34 cellular contexts compared by ENCODE assay signal in genomic region chr3:19022546-19022945, GRCh38.
"Had no signal": no experiment of that assay in that cellular context is flagged by ENCODE, and none has a peak within 500 bp of the region (broad histone marks: within the 10 kb centered on the region; RNA-seq: fewer than 3 reads in every experiment).

No MANE protein-coding gene starts in this region.

- H3K27ac ChIP-seq: KMS-11 had no signal

- H3K4me2 ChIP-seq: KMS-11 had no signal

- H3K36me3 ChIP-seq: MG63 had no signal

- H3K27me3 ChIP-seq: MG63 had no signal

- H3K4me3 ChIP-seq: MG63 had no signal

- H3K9me3 ChIP-seq: MG63 had no signal

- H3K9ac ChIP-seq: KMS-11 had no signal

- DNase-seq: Karpas-422, Kasumi-1, MG63, MM.1S, MV-4-11, NCI-H1048, NCI-H1092, NCI-H1092 treated with DMSO at 0.1 percent for 48 hours, NCI-H1105, NCI-H1105 treated with DMSO at 0.1 percent for 48 hours, NCI-H1417, NCI-H1417 treated with DMSO at 0.1 percent for 48 hours, NCI-H1436, NCI-H1436 treated with DMSO at 0.1 percent for 48 hours, NCI-H146, NCI-H1694, NCI-H1694 treated with DMSO at 0.1 percent for 48 hours, NCI-H187 treated with DMSO at 0.1 percent for 48 hours, NCI-H1930, NCI-H2029, NCI-H2029 treated with DMSO at 0.1 percent for 48 hours, NCI-H2081, NCI-H2081 treated with DMSO at 0.1 percent for 48 hours, NCI-H2107, NCI-H2171, NCI-H2171 treated with DMSO at 0.1 percent for 48 hours, NCI-H2227 treated with DMSO at 0.1 percent for 48 hours, NCI-H226, NCI-H345, NCI-H446, NCI-H446 treated with DMSO at 0.1 percent for 48 hours, NCI-H510A, NCI-H510A treated with DMSO at 0.1 percent for 48 hours had no signal
